Comparison of ENCODE assay signal across 12 cellular contexts in the genomic region with DNA sequence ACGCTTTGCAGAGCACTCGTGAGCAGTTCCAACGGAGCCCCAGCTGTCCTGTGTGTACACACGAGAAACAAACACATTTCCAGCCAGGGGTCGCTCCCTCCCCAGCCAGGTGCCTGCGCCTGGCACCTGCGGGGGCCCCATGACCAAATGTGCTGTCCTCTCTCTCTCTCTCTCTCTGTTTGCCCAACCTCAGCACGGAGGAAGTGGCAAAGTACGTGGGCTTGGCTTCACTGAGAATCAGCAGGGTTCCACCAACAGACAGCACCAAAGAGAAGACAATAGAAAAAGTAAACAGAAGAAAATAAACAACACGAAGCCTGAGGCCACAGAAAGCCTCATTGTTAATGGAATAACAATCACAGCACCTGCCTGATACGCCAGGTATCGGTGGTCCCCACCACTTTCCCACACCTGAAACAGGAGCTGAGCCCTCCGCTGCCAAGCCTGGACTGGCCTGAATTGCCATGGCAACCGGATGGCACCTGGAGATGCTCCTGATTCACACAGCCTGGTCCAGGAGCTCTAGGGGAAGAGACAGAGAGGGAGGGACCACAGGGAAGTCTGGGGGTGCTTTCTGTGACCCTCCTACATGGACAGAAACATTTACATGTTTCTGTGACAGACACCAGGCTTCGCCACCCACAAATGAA.
A peak's percentile ranks its signal among the peaks of the same experiment; 100 is the strongest.
DNase-seq lines count a peak whose midpoint lies in the region; ATAC-seq and TF ChIP-seq lines count a peak whose summit lies in the region.
"Had no signal": no experiment of that assay in that cellular context is flagged by ENCODE, and none has a peak within 500 bp of the region (broad histone marks: within the 10 kb centered on the region; RNA-seq: fewer than 3 reads in every experiment).

No MANE protein-coding gene starts in this region.

- H3K4me3 Mint-ChIP-seq in T-helper 17 cell: peak overlapping the region; percentile 2
- H3K4me3 Mint-ChIP-seq in activated T-cell treated with anti-CD3 and anti-CD28 coated beads, Interleukin-2, amount 50 U/mL, for 24 hours: no peak overlapping the region

- intact Hi-C loops in spleen (cut with DNase I; ENCODE audit: low total_unique reads): no loop called here

- no peak overlapping the region for H3K4me3 ChIP-seq in spleen
- H3K4me3 ChIP-seq: upper lobe of right lung had no signal

- no peaks in the 10 kb centered on the region for H3K36me3 ChIP-seq in spleen
- H3K36me3 ChIP-seq: upper lobe of right lung had no signal

- peaks cover 0 to 49% (median 2%) of the 10 kb centered on the region in 7 donors for H3K27me3 ChIP-seq in spleen (replicated peaks in 1 of 7)
- H3K27me3 ChIP-seq: upper lobe of right lung had no signal

- 42 to 45% (median 44%) methylated on average over 12 to 15 of the region's 15 CpGs for WGBS in spleen, 5 donors

- H3K36me3 Mint-ChIP-seq in T-helper 17 cell (ENCODE audit: low read depth): peaks cover 4% of the 10 kb centered on the region
- no peaks in the 10 kb centered on the region for H3K36me3 Mint-ChIP-seq in activated T-cell treated with anti-CD3 and anti-CD28 coated beads, Interleukin-2, amount 50 U/mL, for 24 hours (ENCODE audit: low read depth)

- peaks cover 12% of the 10 kb centered on the region for H3K4me1 Mint-ChIP-seq in T-helper 17 cell
- peaks cover 3% of the 10 kb centered on the region for H3K4me1 Mint-ChIP-seq in activated T-cell treated with anti-CD3 and anti-CD28 coated beads, Interleukin-2, amount 50 U/mL, for 24 hours (ENCODE audit: low read depth)

- no peaks in the 10 kb centered on the region for H3K4me1 ChIP-seq in spleen
- H3K4me1 ChIP-seq: upper lobe of right lung had no signal

- peaks cover 33% of the 10 kb centered on the region for H3K27me3 Mint-ChIP-seq in T-helper 17 cell
- peaks cover 21% of the 10 kb centered on the region for H3K27me3 Mint-ChIP-seq in activated T-cell treated with anti-CD3 and anti-CD28 coated beads, Interleukin-2, amount 50 U/mL, for 24 hours

- H3K9me3 Mint-ChIP-seq in activated T-cell treated with anti-CD3 and anti-CD28 coated beads, Interleukin-2, amount 50 U/mL, for 24 hours: no peaks in the 10 kb centered on the region

- H3K27ac Mint-ChIP-seq in T-helper 17 cell: no peak overlapping the region
- H3K27ac Mint-ChIP-seq in activated T-cell treated with anti-CD3 and anti-CD28 coated beads, Interleukin-2, amount 50 U/mL, for 24 hours: no peak overlapping the region

- ATAC-seq in T-helper 17 cell: no peak
- ATAC-seq in GM18907 (IDR thresholded peaks at IDR 0.05; ENCODE audit: unreplicated experiment): no peak
- ATAC-seq: upper lobe of right lung had no signal

- TF ChIP-seq CTCF in spleen (IDR thresholded peaks at IDR 0.05 in 8 of 11, conservative IDR thresholded peaks at IDR 0.05 in 3 of 11): no peak

- H3K9me3 ChIP-seq in T-helper 17 cell (ENCODE audit: control insufficient read depth, low read length, poor library complexity, severe bottlenecking) (no peaks in the 10 kb centered on the region), spleen (no peaks in the 10 kb centered on the region)
- H3K9me3 ChIP-seq: upper lobe of right lung had no signal

- no peak overlapping the region for H3K27ac ChIP-seq in spleen
- H3K27ac ChIP-seq: upper lobe of right lung had no signal

- DNase-seq in activated gamma-delta T cell treated with Interleukin-2 at 50 U/mL for 16 hours (peak; percentile 8), activated gamma-delta T cell (lab: John Stamatoyannopoulos, UW) (no peak), NCI-H2081 (lab: John Stamatoyannopoulos, UW) (peak; percentile 99 to 100), T-helper 17 cell (no peak), spleen (peak; percentile 45), ecto neural progenitor cell (ENCODE audit: low spot score) (no peak)
- DNase-seq in activated T-cell treated with anti-CD3 and anti-CD28 coated beads, Interleukin-2, amount 50 U/mL, for 24 hours: no peak
- DNase-seq: central memory CD4-positive, alpha-beta T cell; foreskin fibroblast; T-helper 9 cell; upper lobe of right lung had no signal

- no peak for TF ChIP-seq POLR2A in spleen (IDR thresholded peaks at IDR 0.05)

Comparison
In these comparisons a context has a peak if more than half of its experiments do, and no peak if none do; other contexts are left out.
1. DNase-seq: peak in activated gamma-delta T cell treated with Interleukin-2 at 50 U/mL for 16 hours (single experiment), NCI-H2081 (2 of 2) and spleen (single experiment); none in activated gamma-delta T cell (single experiment), T-helper 17 cell (0 of 3), ecto neural progenitor cell (single experiment) and activated T-cell treated with anti-CD3 and anti-CD28 coated beads, Interleukin-2, amount 50 U/mL, for 24 hours (single experiment).